Comparison of ENCODE assay signal across 17 cellular contexts in the genomic region with DNA sequence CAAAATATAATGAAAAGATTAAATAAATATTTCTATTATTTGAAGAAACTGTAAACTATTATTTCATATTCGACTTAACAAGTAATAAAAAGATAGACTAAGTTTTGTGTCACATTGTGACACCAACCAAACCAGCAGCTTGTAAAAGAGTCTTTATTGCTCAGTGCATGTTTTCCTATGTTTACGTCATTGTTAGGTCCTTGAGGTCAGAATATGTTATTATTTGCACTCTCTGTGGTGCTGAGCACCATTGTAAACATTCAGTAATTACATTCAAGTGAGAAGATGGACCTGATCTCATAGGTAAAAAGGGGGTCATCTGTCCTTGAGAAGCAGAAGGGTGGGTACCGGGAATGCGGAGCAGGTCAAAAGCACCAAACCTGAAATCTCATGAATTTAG.
"Had no signal": no experiment of that assay in that cellular context is flagged by ENCODE, and none has a peak within 500 bp of the region (broad histone marks: within the 10 kb centered on the region; RNA-seq: fewer than 3 reads in every experiment).

No MANE protein-coding gene starts in this region.

- ATAC-seq: activated CD4-positive, alpha-beta T cell treated with anti-CD3 and anti-CD28 coated beads for 36 hours; activated naive CD4-positive, alpha-beta T cell treated with anti-CD3 and anti-CD28 coated beads, Interleukin-2, amount 50 U/mL, for 72 hours; esophagus mucosa; heart right ventricle; left lung; WTC11 had no signal

- H3K9me3 ChIP-seq: thyroid gland had no signal

- H3K27ac ChIP-seq: heart right ventricle, left lung, thyroid gland had no signal

- H3K4me3 ChIP-seq: heart right ventricle, left lung, thyroid gland had no signal

- H3K4me1 ChIP-seq: left lung, thyroid gland had no signal

- H3K27me3 ChIP-seq: heart right ventricle, left lung, thyroid gland had no signal

- H3K36me3 ChIP-seq: heart right ventricle, left lung, thyroid gland had no signal

- DNase-seq: activated CD4-positive, alpha-beta T cell treated with anti-CD3 and anti-CD28 coated beads for 36 hours; activated CD4-positive, alpha-beta T cell treated with anti-CD3 and anti-CD28 coated beads, Interleukin-2, amount 50 U/mL, for 48 hours; activated gamma-delta T cell; cerebellar nuclear complex; cortex of kidney; heart right ventricle; left lung; midbrain; nephron progenitor cell; occipital lobe; posterior cingulate gyrus; retina; stimulated activated naive CD4-positive, alpha-beta T cell treated with Interleukin-2 at 50 U/mL for 16 hours; thyroid gland had no signal
